Comparison of ENCODE assay signal across 15 cellular contexts in the genomic region with DNA sequence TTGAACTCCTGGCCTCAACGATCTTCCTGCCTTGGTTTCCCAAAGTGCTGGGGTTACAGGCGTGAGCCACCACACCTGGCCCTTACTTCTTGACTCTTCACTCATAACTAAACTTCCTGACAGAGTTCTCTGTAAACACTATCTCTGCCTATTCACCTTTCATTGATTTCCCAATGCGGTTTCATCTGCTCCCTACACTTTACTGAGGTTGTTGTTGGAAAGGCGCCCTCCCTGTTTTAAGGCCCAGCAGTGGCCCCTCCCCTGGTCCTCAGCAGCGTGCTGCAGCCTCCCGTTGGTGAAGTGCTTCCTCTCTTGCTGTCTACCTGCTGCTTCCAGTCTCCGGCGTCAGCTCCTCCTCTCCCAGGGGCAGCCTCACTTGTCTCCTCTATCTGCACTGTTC. TPM values are rescaled to one million over a fixed set of nuclear protein-coding genes. Genes with fewer than 3 reads are reported as not detected.
A peak's percentile ranks its signal among the peaks of the same experiment; 100 is the strongest.
DNase-seq lines count a peak whose midpoint lies in the region; ATAC-seq and TF ChIP-seq lines count a peak whose summit lies in the region.
"Had no signal": no experiment of that assay in that cellular context is flagged by ENCODE, and none has a peak within 500 bp of the region (broad histone marks: within the 10 kb centered on the region; RNA-seq: fewer than 3 reads in every experiment).

No MANE protein-coding gene starts in this region.

- no peaks in the 10 kb centered on the region for H3K9me3 ChIP-seq in T-helper 17 cell (ENCODE audit: control insufficient read depth, low read length, poor library complexity, severe bottlenecking)
- H3K9me3 ChIP-seq in right lobe of liver = no peaks in the 10 kb centered on the region
- no peaks in the 10 kb centered on the region for H3K9me3 ChIP-seq in CD8-positive, alpha-beta T cell (ENCODE audit: low read length)

- H3K4me1 Mint-ChIP-seq in T-helper 17 cell = peaks cover 6% of the 10 kb centered on the region
- peaks cover 50% of the 10 kb centered on the region for H3K4me1 Mint-ChIP-seq in dendritic cell treated with granulocyte-macrophage colony-stimulating factor and Interleukin-4, amounts not matched to agents 40 ng/mL and 50 ng/mL, for 4 days (ENCODE audit: low read depth)
- no peaks in the 10 kb centered on the region for H3K4me1 Mint-ChIP-seq in CD8-positive, alpha-beta T cell (ENCODE audit: low read depth)
- H3K4me1 Mint-ChIP-seq: CD4-positive, CD25-positive, alpha-beta regulatory T cell; CD8-positive, alpha-beta memory T cell had no signal

- ATAC-seq in T-helper 17 cell (no peak), right lobe of liver (peak; percentile 47 to 61 (median 55))
- ATAC-seq in CD8-positive, alpha-beta T cell = no peak

- peaks cover 35% of the 10 kb centered on the region for H3K27me3 Mint-ChIP-seq in T-helper 17 cell
- no peaks in the 10 kb centered on the region for H3K27me3 Mint-ChIP-seq in dendritic cell treated with granulocyte-macrophage colony-stimulating factor and Interleukin-4, amounts not matched to agents 40 ng/mL and 50 ng/mL, for 4 days
- peaks cover 21% of the 10 kb centered on the region for H3K27me3 Mint-ChIP-seq in CD8-positive, alpha-beta T cell (ENCODE audit: low read depth)

- TF ChIP-seq CTCF in right lobe of liver (IDR thresholded peaks at IDR 0.05) = no peak
- no peak for TF ChIP-seq CTCF in CD8-positive, alpha-beta T cell (IDR thresholded peaks at IDR 0.05)

- H3K4me1 ChIP-seq in right lobe of liver = peaks cover 0 to 39% (median 17%) of the 10 kb centered on the region in 4 donors
- H3K4me1 ChIP-seq in CD8-positive, alpha-beta T cell (ENCODE audit: insufficient read depth, low read length) = no peaks in the 10 kb centered on the region
- H3K4me1 ChIP-seq: HAP-1 had no signal

- H3K4me3 Mint-ChIP-seq in T-helper 17 cell = peak overlapping the region; percentile 43
- H3K4me3 Mint-ChIP-seq in dendritic cell treated with granulocyte-macrophage colony-stimulating factor and Interleukin-4, amounts not matched to agents 40 ng/mL and 50 ng/mL, for 4 days = no peak overlapping the region
- no peak overlapping the region for H3K4me3 Mint-ChIP-seq in CD8-positive, alpha-beta T cell
- H3K4me3 Mint-ChIP-seq: CD4-positive, CD25-positive, alpha-beta regulatory T cell; CD8-positive, alpha-beta memory T cell; HFFc6 had no signal

- H3K4me3 ChIP-seq in right lobe of liver = no peak overlapping the region
- H3K4me3 ChIP-seq in CD8-positive, alpha-beta T cell (ENCODE audit: low read depth, low read length) = no peak overlapping the region
- H3K4me3 ChIP-seq: HAP-1 had no signal

- intact Hi-C loops in dendritic cell treated with granulocyte-macrophage colony-stimulating factor and Interleukin-4, amounts not matched to agents 40 ng/mL and 50 ng/mL, for 4 days (cut with micrococcal nuclease) = no loop called here
- intact Hi-C loops in right lobe of liver (cut with DNase I) = no loop called here
- intact Hi-C loops in CD8-positive, alpha-beta T cell (cut with DNase I, micrococcal nuclease) = no loop called here

- POLR2A ChIA-PET in CD8-positive, alpha-beta T cell (lab: Charles Lee) = no interaction called here

- no peaks in the 10 kb centered on the region for H3K36me3 ChIP-seq in right lobe of liver
- no peaks in the 10 kb centered on the region for H3K36me3 ChIP-seq in CD8-positive, alpha-beta T cell (ENCODE audit: insufficient read depth, low read length)
- H3K36me3 ChIP-seq: HAP-1 had no signal

- peak overlapping the region in 1 of 3 donors; percentile 81 for H3K27ac ChIP-seq in right lobe of liver
- no peak overlapping the region for H3K27ac ChIP-seq in CD8-positive, alpha-beta T cell (ENCODE audit: low read depth, low read length)

- peaks cover 9% of the 10 kb centered on the region for H3K9me3 Mint-ChIP-seq in dendritic cell treated with granulocyte-macrophage colony-stimulating factor and Interleukin-4, amounts not matched to agents 40 ng/mL and 50 ng/mL, for 4 days
- H3K9me3 Mint-ChIP-seq in CD8-positive, alpha-beta T cell = no peaks in the 10 kb centered on the region
- H3K9me3 Mint-ChIP-seq: CD8-positive, alpha-beta memory T cell; HFFc6 had no signal

- H3K27me3 ChIP-seq in right lobe of liver = no peaks in the 10 kb centered on the region
- no peaks in the 10 kb centered on the region for H3K27me3 ChIP-seq in CD8-positive, alpha-beta T cell (ENCODE audit: insufficient read depth, low read length)

- 45% methylated on average over 8 of the region's 8 CpGs for whole genome bisulfite sequencing in right lobe of liver (ENCODE audit: insufficient coverage, low coverage, low lambda C conversion rate, missing lambda C conversion rate)

- no peak for TF ChIP-seq POLR2A in right lobe of liver (IDR thresholded peaks at IDR 0.05)

- H3K27ac Mint-ChIP-seq in T-helper 17 cell = no peak overlapping the region
- peak overlapping the region; percentile 90 for H3K27ac Mint-ChIP-seq in dendritic cell treated with granulocyte-macrophage colony-stimulating factor and Interleukin-4, amounts not matched to agents 40 ng/mL and 50 ng/mL, for 4 days
- no peak overlapping the region for H3K27ac Mint-ChIP-seq in CD8-positive, alpha-beta T cell
- H3K27ac Mint-ChIP-seq: CD4-positive, CD25-positive, alpha-beta regulatory T cell; HFFc6 had no signal

- H3K36me3 Mint-ChIP-seq in T-helper 17 cell (ENCODE audit: low read depth) = peaks cover 13% of the 10 kb centered on the region
- no peaks in the 10 kb centered on the region for H3K36me3 Mint-ChIP-seq in dendritic cell treated with granulocyte-macrophage colony-stimulating factor and Interleukin-4, amounts not matched to agents 40 ng/mL and 50 ng/mL, for 4 days (ENCODE audit: low read depth)
- no peaks in the 10 kb centered on the region for H3K36me3 Mint-ChIP-seq in CD8-positive, alpha-beta T cell
- H3K36me3 Mint-ChIP-seq: CD4-positive, CD25-positive, alpha-beta regulatory T cell; CD8-positive, alpha-beta memory T cell had no signal

- no peak for DNase-seq in T-helper 17 cell
- DNase-seq in right lobe of liver = no peak
- no peak for DNase-seq in SKM-1 (lab: John Stamatoyannopoulos, UW; ENCODE audit: unreplicated experiment)
- DNase-seq in NK-92 (lab: John Stamatoyannopoulos, UW; ENCODE audit: unreplicated experiment) = no peak
- DNase-seq in CD8-positive, alpha-beta T cell = no peak
- DNase-seq: C1 segment of cervical spinal cord; CD4-positive, CD25-positive, alpha-beta regulatory T cell; CD8-positive, alpha-beta memory T cell; DMS 273 treated with DMSO at 0.1 percent for 48 hours; DMS79; EL; GOT3; HFFc6 had no signal

- CTCF ChIA-PET in CD8-positive, alpha-beta T cell (lab: Charles Lee) = no interaction called here

RNA-seq across cellular contexts. Expression of a gene that starts 26.7 kb away (rescaled TPM):
- total RNA-seq in T-helper 17 cell = 1 to 10 TPM; 2.2 to 2.4 TPM
- total RNA-seq in right lobe of liver = 100 to 1,000 TPM in 4 of 6 experiments, 10 to 100 TPM in 2; 53.9 to 163 (median 119) TPM
- total RNA-seq in CD8-positive, alpha-beta T cell = 1 to 10 TPM; 1.7 to 1.9 TPM

RNA-seq across cellular contexts. Expression of a gene that starts 44.4 kb away (rescaled TPM):
- total RNA-seq in T-helper 17 cell (10 to 100 TPM; 17.0 to 22.0 TPM), right lobe of liver (10 to 100 TPM; 15.0 to 32.3 (median 27.1) TPM)
- total RNA-seq in CD8-positive, alpha-beta T cell = 10 to 100 TPM; 14.4 to 17.2 TPM

Comparison
In these comparisons a context has a peak if more than half of its experiments do, and no peak if none do; other contexts are left out.
1. ATAC-seq: peak in right lobe of liver (4 of 4); none in T-helper 17 cell (single experiment) and CD8-positive, alpha-beta T cell (single experiment).
2. RNA of a gene that starts 26.7 kb away (total RNA-seq): 53.9 to 163 TPM in right lobe of liver; 2.2 to 2.4 TPM in T-helper 17 cell and 1.7 to 1.9 TPM in CD8-positive, alpha-beta T cell; every median in the first group is over 10 times any median in the second.